1 cellular context compared by ENCODE assay signal in genomic region chr13:99027260-99027659, GRCh38.
TF ChIP-seq lines count a peak whose summit lies in the region.

No MANE protein-coding gene starts in this region.

TF ChIP-seq in K562, 482 proteins besides CTCF, POLR2A, EP300 and RAD21:
- TF ChIP-seq ARID1B (IDR thresholded peaks at IDR 0.05) (peak; percentile 25; the same call in 1 of the 2 replicates), MNT (conservative IDR thresholded peaks at IDR 0.05) (0 out of 4 replicates have a peak, but pooled peaks have one; percentile 26 to 38), SMARCC2 (IDR thresholded peaks at IDR 0.05; ENCODE audit: low read depth) (no peak), L3MBTL2 (IDR thresholded peaks at IDR 0.05) (0 out of 2 replicates have a peak, but pooled peaks have one; percentile 15), ZBTB33 (CRISPR knock-in tag; IDR thresholded peaks at IDR 0.05) (no peak), CBFA2T2 (conservative IDR thresholded peaks at IDR 0.05) (peak; percentile 12; the same call in 1 of the 2 replicates), USF1 (CRISPR knock-in tag; IDR thresholded peaks at IDR 0.05) (peak; percentile 32; the same call in 1 of the 2 replicates), MAX (CRISPR knock-in tag; IDR thresholded peaks at IDR 0.05) (peak; percentile 68), FOSL1 (tag; conservative IDR thresholded peaks at IDR 0.05) (peak; percentile 41; the same call in 1 of the 2 replicates), KDM1A (IDR thresholded peaks at IDR 0.05) (0 out of 4 replicates have a peak, but pooled peaks have one; percentile 36 to 53), MEIS2 (IDR thresholded peaks at IDR 0.05; ENCODE audit: partially characterized antibody) (peak; percentile 54), ZNF589 (CRISPR knock-in tag; IDR thresholded peaks at IDR 0.05; ENCODE audit: low read depth) (no peak), CBFA2T3 (IDR thresholded peaks at IDR 0.05) (peak; percentile 54; the same call in 1 of the 2 replicates), ZNF707 (CRISPR knock-in tag; conservative IDR thresholded peaks at IDR 0.05) (no peak), TEAD4 (IDR thresholded peaks at IDR 0.05; ENCODE audit: low read length) (peak; percentile 28; the same call in 1 of the 2 replicates), TEAD4 (CRISPR knock-in tag; IDR thresholded peaks at IDR 0.05; ENCODE audit: borderline replicate concordance) (no peak)
